In the genomic region with DNA sequence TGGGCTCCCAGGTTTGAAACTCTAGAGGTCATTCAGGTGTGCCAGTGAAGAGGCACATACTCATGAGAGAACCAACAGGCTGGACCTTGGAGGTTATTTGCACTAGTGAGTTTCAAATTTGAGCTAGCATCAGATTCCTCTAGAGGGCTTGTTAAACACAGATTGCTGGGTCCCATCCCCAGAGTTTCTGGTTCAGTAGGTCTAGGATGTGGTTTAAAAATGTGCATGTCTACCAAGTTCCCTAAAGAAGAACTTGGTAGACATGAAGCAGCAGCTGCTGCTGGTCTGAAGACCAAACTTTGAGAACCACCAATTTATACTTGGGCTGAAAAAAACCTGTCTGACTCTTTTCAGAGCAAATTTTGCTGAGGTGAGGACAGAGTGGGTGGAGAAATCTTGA, we compare ENCODE assay signal across 8 cellular contexts.
A peak's percentile ranks its signal among the peaks of the same experiment; 100 is the strongest.
DNase-seq lines count a peak whose midpoint lies in the region; ATAC-seq and TF ChIP-seq lines count a peak whose summit lies in the region.

No MANE protein-coding gene starts in this region.

- peak overlapping the region; percentile 67 for H3K4me3 Mint-ChIP-seq in T-helper 1 cell treated with Interleukin-12 subunit alpha and Interleukin-12 subunit beta and Interleukin-4 antibody, amounts not matched to agents 30 μg/mL and 1 μg/mL, for 36 hours
- peak overlapping the region; percentile 36 to 80 (median 58) for H3K4me3 Mint-ChIP-seq in naive thymus-derived CD4-positive, alpha-beta T cell

- H4K20me1 ChIP-seq in DOHH2 (ENCODE audit: control insufficient read depth, insufficient read depth, low read depth, low read length), result peaks cover 4% of the 10 kb centered on the region; the same call in 1 of the 2 replicates

- no peak overlapping the region for H3K27ac ChIP-seq in DOHH2 (ENCODE audit: low read depth, low read length)
- no peak overlapping the region for H3K27ac ChIP-seq in naive thymus-derived CD4-positive, alpha-beta T cell (ENCODE audit: low read depth, low read length)

- peaks cover 86% of the 10 kb centered on the region for H3K79me2 ChIP-seq in DOHH2 (ENCODE audit: control insufficient read depth, low read length)

- peak in 3 of 9 donors; percentile 20 to 35 (median 24) for DNase-seq in naive thymus-derived CD4-positive, alpha-beta T cell
- no peak for DNase-seq in stimulated activated CD4-positive, alpha-beta T cell treated with anti-CD3 and anti-CD28 coated beads, Interleukin-4, amount 100 ng/mL, for 24 hours
- no peak for DNase-seq in NCI-H774 (lab: John Stamatoyannopoulos, UW)
- DNase-seq in HUDEP-2 (lab: John Stamatoyannopoulos, UW; ENCODE audit: unreplicated experiment in 76 of 76), result no peak
- no peak for DNase-seq in NCI-H526 treated with DMSO at 0.1 percent for 48 hours (lab: John Stamatoyannopoulos, UW)

- no peaks in the 10 kb centered on the region for H3K27me3 ChIP-seq in DOHH2 (ENCODE audit: control insufficient read depth, low read length)
- no peaks in the 10 kb centered on the region for H3K27me3 ChIP-seq in naive thymus-derived CD4-positive, alpha-beta T cell (ENCODE audit: control insufficient read depth in 2 of 2, insufficient read depth in 2 of 2, low read length in 2 of 2)

- H3K36me3 ChIP-seq in DOHH2 (ENCODE audit: control insufficient read depth, low read length), result peaks cover 11% of the 10 kb centered on the region; the same call in 1 of the 2 replicates
- no peaks in the 10 kb centered on the region for H3K36me3 ChIP-seq in naive thymus-derived CD4-positive, alpha-beta T cell (ENCODE audit: control insufficient read depth in 2 of 3, insufficient read depth in 3 of 3, low read length in 3 of 3)

- H3K4me2 ChIP-seq in DOHH2 (ENCODE audit: low read length), result peak overlapping the region; percentile 25

- H3F3A ChIP-seq in DOHH2 (ENCODE audit: control insufficient read depth, insufficient read depth), result no peaks in the 10 kb centered on the region; the same call in 1 of the 2 replicates

- no peaks in the 10 kb centered on the region for H3K9me2 ChIP-seq in DOHH2 (replicated peaks; ENCODE audit: control insufficient read depth, low read length)

- H3K9me3 ChIP-seq in DOHH2 (ENCODE audit: control insufficient read depth, insufficient read depth, low read length), result no peaks in the 10 kb centered on the region
- no peaks in the 10 kb centered on the region for H3K9me3 ChIP-seq in naive thymus-derived CD4-positive, alpha-beta T cell (ENCODE audit: control insufficient read depth in 2 of 3, low read length in 3 of 3)

- peak; percentile 51 for ATAC-seq in GM21529 (IDR thresholded peaks at IDR 0.05; ENCODE audit: unreplicated experiment)
- ATAC-seq in naive thymus-derived CD4-positive, alpha-beta T cell, result peak; percentile 60

- H3K27me3 Mint-ChIP-seq in T-helper 1 cell treated with Interleukin-12 subunit alpha and Interleukin-12 subunit beta and Interleukin-4 antibody, amounts not matched to agents 30 μg/mL and 1 μg/mL, for 36 hours (ENCODE audit: low read depth), result no peaks in the 10 kb centered on the region
- no peaks in the 10 kb centered on the region for H3K27me3 Mint-ChIP-seq in naive thymus-derived CD4-positive, alpha-beta T cell

- H3K27ac Mint-ChIP-seq in T-helper 1 cell treated with Interleukin-12 subunit alpha and Interleukin-12 subunit beta and Interleukin-4 antibody, amounts not matched to agents 30 μg/mL and 1 μg/mL, for 36 hours, result peak overlapping the region; percentile 89
- peak overlapping the region in 8 of 9 donors; percentile 65 to 91 (median 82) for H3K27ac Mint-ChIP-seq in naive thymus-derived CD4-positive, alpha-beta T cell

- CTCF ChIA-PET in naive thymus-derived CD4-positive, alpha-beta T cell (lab: Charles Lee), result interaction anchor here (1.7 kb wide), 1 partner anchor 69 kb away, joined by 5 read pairs; no protein-coding TSS in a partner anchor

- no peak for TF ChIP-seq CTCF in DOHH2 (IDR thresholded peaks at IDR 0.05; ENCODE audit: low read depth, low read length, poor library complexity, severe bottlenecking)

- H3K4me1 ChIP-seq in DOHH2 (ENCODE audit: control insufficient read depth, low read length), result peaks cover 67% of the 10 kb centered on the region
- peaks cover 47 to 73% of the 10 kb centered on the region in 2 donors for H3K4me1 ChIP-seq in naive thymus-derived CD4-positive, alpha-beta T cell (ENCODE audit: control insufficient read depth in 2 of 2, insufficient read depth in 2 of 2, low read length in 2 of 2)

- intact Hi-C loops in naive thymus-derived CD4-positive, alpha-beta T cell (cut with micrococcal nuclease), result loop anchor here (1.0 to 5.0 kb wide), 5 partner anchors 12 to 48 kb away; no protein-coding TSS in a partner anchor

- peaks cover 31% of the 10 kb centered on the region for H3K36me3 Mint-ChIP-seq in T-helper 1 cell treated with Interleukin-12 subunit alpha and Interleukin-12 subunit beta and Interleukin-4 antibody, amounts not matched to agents 30 μg/mL and 1 μg/mL, for 36 hours (ENCODE audit: low read depth)
- H3K36me3 Mint-ChIP-seq in naive thymus-derived CD4-positive, alpha-beta T cell, result peaks cover 0 to 29% (median 5%) of the 10 kb centered on the region in 5 donors

- peaks cover 82% of the 10 kb centered on the region for H3K4me1 Mint-ChIP-seq in T-helper 1 cell treated with Interleukin-12 subunit alpha and Interleukin-12 subunit beta and Interleukin-4 antibody, amounts not matched to agents 30 μg/mL and 1 μg/mL, for 36 hours (ENCODE audit: low read depth)
- H3K4me1 Mint-ChIP-seq in naive thymus-derived CD4-positive, alpha-beta T cell, result peaks cover 69 to 91% (median 87%) of the 10 kb centered on the region in 7 donors

- H3K4me3 ChIP-seq in DOHH2 (ENCODE audit: low read length), result no peak overlapping the region
- no peak overlapping the region for H3K4me3 ChIP-seq in naive thymus-derived CD4-positive, alpha-beta T cell (ENCODE audit: low read length)

- POLR2A ChIA-PET in naive thymus-derived CD4-positive, alpha-beta T cell (lab: Charles Lee), result interaction anchor here (1.0 to 1.2 kb wide), 3 partner anchors 29 to 94 kb away, joined by 3 to 6 read pairs (median 3); a partner anchor contains a TSS

- no peaks in the 10 kb centered on the region for H3K9me3 Mint-ChIP-seq in T-helper 1 cell treated with Interleukin-12 subunit alpha and Interleukin-12 subunit beta and Interleukin-4 antibody, amounts not matched to agents 30 μg/mL and 1 μg/mL, for 36 hours
- H3K9me3 Mint-ChIP-seq in naive thymus-derived CD4-positive, alpha-beta T cell, result peaks cover 0 to 4% (median 0%) of the 10 kb centered on the region in 11 donors
